In the genomic region with DNA sequence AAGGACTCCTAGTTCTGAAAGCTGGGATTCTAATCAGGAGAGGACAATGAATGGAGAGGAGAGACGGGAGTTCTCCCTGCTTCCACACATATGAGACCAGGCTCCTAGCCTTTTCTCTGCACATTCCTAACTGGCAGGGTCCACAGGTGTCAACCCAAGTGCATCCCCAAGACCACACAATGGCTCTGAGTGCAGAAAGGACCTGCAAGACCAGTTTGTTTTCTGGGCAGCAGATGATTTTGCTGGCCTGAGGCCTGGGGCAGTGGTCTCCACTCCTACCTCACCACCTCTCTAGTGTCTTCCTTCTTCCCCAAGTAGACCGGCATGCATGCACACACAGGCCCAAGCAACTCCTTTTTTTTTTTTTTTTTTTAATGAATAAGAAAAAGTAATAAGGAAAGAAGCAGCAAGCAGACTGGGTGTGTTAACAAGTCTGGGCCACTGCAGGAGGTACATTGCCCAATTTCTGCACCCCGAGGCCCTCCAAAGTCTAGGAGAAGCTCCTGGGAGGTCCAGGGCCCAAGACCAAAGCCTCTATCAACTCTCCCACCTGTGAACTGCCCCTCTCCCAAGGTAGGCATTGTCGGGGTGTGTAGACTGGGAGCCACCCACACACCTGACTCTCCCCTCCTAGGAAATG, we compare ENCODE assay signal across 1 cellular context.
TF ChIP-seq lines count a peak whose summit lies in the region.

No MANE protein-coding gene starts in this region.

TF ChIP-seq in WTC11, 78 proteins besides CTCF, POLR2A, EP300 and RAD21 (continued from another document):
- TF ChIP-seq ZSCAN18 (CRISPR knock-in tag; IDR thresholded peaks at IDR 0.05) (no peak), ESRRA (CRISPR knock-in tag; IDR thresholded peaks at IDR 0.05; ENCODE audit: borderline replicate concordance) (no peak), STAT6 (CRISPR knock-in tag; conservative IDR thresholded peaks at IDR 0.05; ENCODE audit: low read depth) (no peak)
- TF ChIP-seq, protein P1, sequence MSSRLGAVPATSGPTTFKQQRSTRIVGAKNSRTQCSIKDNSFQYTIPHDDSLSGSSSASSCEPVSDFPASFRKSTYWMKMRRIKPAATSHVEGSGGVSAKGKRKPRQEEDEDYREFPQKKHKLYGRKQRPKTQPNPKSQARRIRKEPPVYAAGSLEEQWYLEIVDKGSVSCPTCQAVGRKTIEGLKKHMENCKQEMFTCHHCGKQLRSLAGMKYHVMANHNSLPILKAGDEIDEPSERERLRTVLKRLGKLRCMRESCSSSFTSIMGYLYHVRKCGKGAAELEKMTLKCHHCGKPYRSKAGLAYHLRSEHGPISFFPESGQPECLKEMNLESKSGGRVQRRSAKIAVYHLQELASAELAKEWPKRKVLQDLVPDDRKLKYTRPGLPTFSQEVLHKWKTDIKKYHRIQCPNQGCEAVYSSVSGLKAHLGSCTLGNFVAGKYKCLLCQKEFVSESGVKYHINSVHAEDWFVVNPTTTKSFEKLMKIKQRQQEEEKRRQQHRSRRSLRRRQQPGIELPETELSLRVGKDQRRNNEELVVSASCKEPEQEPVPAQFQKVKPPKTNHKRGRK (CRISPR knock-in tag; IDR thresholded peaks at IDR 0.05; ENCODE audit: borderline replicate concordance): no peak
- TF ChIP-seq, protein P2, sequence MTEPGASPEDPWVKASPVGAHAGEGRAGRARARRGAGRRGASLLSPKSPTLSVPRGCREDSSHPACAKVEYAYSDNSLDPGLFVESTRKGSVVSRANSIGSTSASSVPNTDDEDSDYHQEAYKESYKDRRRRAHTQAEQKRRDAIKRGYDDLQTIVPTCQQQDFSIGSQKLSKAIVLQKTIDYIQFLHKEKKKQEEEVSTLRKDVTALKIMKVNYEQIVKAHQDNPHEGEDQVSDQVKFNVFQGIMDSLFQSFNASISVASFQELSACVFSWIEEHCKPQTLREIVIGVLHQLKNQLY (CRISPR knock-in tag; IDR thresholded peaks at IDR 0.05): no peak
